Comparison of ENCODE assay signal across 18 cellular contexts in genomic region chr11:73011126-73011817, GRCh38.
A peak's percentile ranks its signal among the peaks of the same experiment; 100 is the strongest.
DNase-seq lines count a peak whose midpoint lies in the region; ATAC-seq, FAIRE-seq and TF ChIP-seq lines count a peak whose summit lies in the region.
"Had no signal": no experiment of that assay in that cellular context is flagged by ENCODE, and none has a peak within 500 bp of the region (broad histone marks: within the 10 kb centered on the region; RNA-seq: fewer than 3 reads in every experiment).

No MANE protein-coding gene starts in this region.

- no peaks in the 10 kb centered on the region for H3F3A ChIP-seq in PC-3 (ENCODE audit: low read length, unreplicated experiment)

- ATAC-seq in natural killer cell (peak in 2 of 3 donors; percentile 30 to 67), PC-3 (no peak)

- no peak overlapping the region for H3K9ac ChIP-seq in BLaER1
- no peak overlapping the region for H3K9ac ChIP-seq in HUES48 (ENCODE audit: low read depth, low read length)
- H3K9ac ChIP-seq in PC-3 (ENCODE audit: low read length), result no peak overlapping the region

- peaks cover 20% of the 10 kb centered on the region for H3K36me3 Mint-ChIP-seq in natural killer cell

- no peaks in the 10 kb centered on the region for H3K27me3 Mint-ChIP-seq in natural killer cell (ENCODE audit: low read depth in 2 of 2)
- H3K27me3 Mint-ChIP-seq: CD4-positive, CD25-positive, alpha-beta regulatory T cell had no signal

- H3K27ac ChIP-seq in BLaER1, result no peak overlapping the region
- H3K27ac ChIP-seq in HUES48 (ENCODE audit: low read depth, low read length), result peak overlapping the region; percentile 61
- no peak overlapping the region for H3K27ac ChIP-seq in prostate gland
- no peak overlapping the region for H3K27ac ChIP-seq in PC-3 (ENCODE audit: low read length)
- H3K27ac ChIP-seq: Peyer's patch had no signal

- H3K4me3 ChIP-seq in BLaER1 (peak overlapping the region; percentile 30; the same call in 1 of the 2 replicates), HUES48 (ENCODE audit: low read depth, low read length) (no peak overlapping the region), choroid plexus epithelial cell (ENCODE audit: low read depth, low read length) (no peak overlapping the region), prostate gland (no peak overlapping the region), PC-3 (ENCODE audit: low read length) (no peak overlapping the region)
- H3K4me3 ChIP-seq: Peyer's patch had no signal

- CTCF ChIA-PET in PC-3 (lab: Charles Lee), result no interaction called here

- H3K4me2 ChIP-seq in BLaER1, result no peak overlapping the region
- no peak overlapping the region for H3K4me2 ChIP-seq in PC-3 (ENCODE audit: low read length)

- H3K4me3 Mint-ChIP-seq in natural killer cell, result no peak overlapping the region
- H3K4me3 Mint-ChIP-seq: CD4-positive, CD25-positive, alpha-beta regulatory T cell had no signal

- peaks cover 21 to 32% of the 10 kb centered on the region in 2 donors for H3K4me1 Mint-ChIP-seq in natural killer cell

- H3K27me3 ChIP-seq in BLaER1, result no peaks in the 10 kb centered on the region
- H3K27me3 ChIP-seq in HUES48 (ENCODE audit: control insufficient read depth, insufficient read depth, low read length), result peaks cover 32% of the 10 kb centered on the region
- no peaks in the 10 kb centered on the region for H3K27me3 ChIP-seq in prostate gland (replicated peaks; ENCODE audit: insufficient read depth)
- no peaks in the 10 kb centered on the region for H3K27me3 ChIP-seq in PC-3 (ENCODE audit: low read length)
- H3K27me3 ChIP-seq: Peyer's patch had no signal

- no peak for FAIRE-seq in H54 (lab: Jason Lieb, UNC)

- intact Hi-C loops in natural killer cell (cut with micrococcal nuclease), result no loop called here
- intact Hi-C loops in prostate gland (cut with DNase I), result no loop called here
- intact Hi-C loops in PC-3 (cut with micrococcal nuclease), result no loop called here

- H4K20me1 ChIP-seq in BLaER1 (peaks cover 5% of the 10 kb centered on the region; the same call in 1 of the 2 replicates), PC-3 (ENCODE audit: low read length) (no peaks in the 10 kb centered on the region)

- H3K36me3 ChIP-seq in BLaER1, result peaks cover 83% of the 10 kb centered on the region
- H3K36me3 ChIP-seq in HUES48 (ENCODE audit: control insufficient read depth, insufficient read depth, low read length), result no peaks in the 10 kb centered on the region
- H3K36me3 ChIP-seq in prostate gland, result no peaks in the 10 kb centered on the region
- peaks cover 14% of the 10 kb centered on the region for H3K36me3 ChIP-seq in PC-3 (ENCODE audit: low read depth, low read length)

- WGBS in prostate gland, result 100% methylated on average over 2 of the region's 2 CpGs

- no peak overlapping the region for H2AFZ ChIP-seq in PC-3 (ENCODE audit: low read length)

- H3K4me1 ChIP-seq in BLaER1 (no peaks in the 10 kb centered on the region), HUES48 (ENCODE audit: control insufficient read depth, insufficient read depth, low read length) (peaks cover 26% of the 10 kb centered on the region), prostate gland (replicated peaks) (no peaks in the 10 kb centered on the region), PC-3 (ENCODE audit: insufficient read depth, low read length) (no peaks in the 10 kb centered on the region)
- H3K4me1 ChIP-seq: Peyer's patch had no signal

- H3K9me3 ChIP-seq in BLaER1 (peaks cover 32% of the 10 kb centered on the region), HUES48 (ENCODE audit: control insufficient read depth, insufficient read depth, low read length) (peaks cover 4% of the 10 kb centered on the region; the same call in 1 of the 2 replicates), prostate gland (no peaks in the 10 kb centered on the region), PC-3 (ENCODE audit: low read length) (peaks cover 5% of the 10 kb centered on the region)

- no peaks in the 10 kb centered on the region for H3K9me2 ChIP-seq in PC-3 (replicated peaks; ENCODE audit: low read length)

- no peak for TF ChIP-seq POLR2A in H54 (IDR thresholded peaks at IDR 0.05; ENCODE audit: low read depth, low read length)
- TF ChIP-seq POLR2A in prostate gland (IDR thresholded peaks at IDR 0.05), result no peak

- POLR2A ChIA-PET in PC-3 (lab: Charles Lee; ENCODE audit: unreplicated experiment), result no interaction called here

- H3K79me2 ChIP-seq in PC-3 (ENCODE audit: low read length), result no peaks in the 10 kb centered on the region

- no TSS peak for BruUV-seq in PC-3 (replicated peaks; lab: Mats Ljungman, UMichigan)

- H3K27ac Mint-ChIP-seq in natural killer cell, result no peak overlapping the region
- H3K27ac Mint-ChIP-seq: CD4-positive, CD25-positive, alpha-beta regulatory T cell had no signal

- DNase-seq in choroid plexus epithelial cell (ENCODE audit: low read depth), result peak; percentile 18
- DNase-seq in natural killer cell, result no peak
- no peak for DNase-seq in DMS153 treated with DMSO at 0.1 percent for 48 hours (lab: John Stamatoyannopoulos, UW; ENCODE audit: unreplicated experiment)
- no peak for DNase-seq in H54 (ENCODE audit: insufficient read length, low spot score)
- no peak for DNase-seq in prostate gland (ENCODE audit: low spot score)
- DNase-seq in PC-3, result no peak
- DNase-seq: AML-193; Caco-2; CD4-positive, CD25-positive, alpha-beta regulatory T cell; DMS153; NCI-H1048; NCI-H1436 treated with DMSO at 0.1 percent for 48 hours; NCI-H2081 treated with DMSO at 0.1 percent for 48 hours; NCI-H524; Peyer's patch; SHP77 treated with DMSO at 0.1 percent for 48 hours had no signal

- no peak for TF ChIP-seq CTCF in choroid plexus epithelial cell (conservative IDR thresholded peaks at IDR 0.05; ENCODE audit: low read depth, low read length)
- no peak for TF ChIP-seq CTCF in natural killer cell (IDR thresholded peaks at IDR 0.05)
- TF ChIP-seq CTCF in prostate gland (IDR thresholded peaks at IDR 0.05), result no peak
- no peak for TF ChIP-seq CTCF in PC-3 (conservative IDR thresholded peaks at IDR 0.05; ENCODE audit: low read depth, low read length)

- peaks cover 3 to 9% of the 10 kb centered on the region in 2 donors for H3K9me3 Mint-ChIP-seq in natural killer cell
